ENCODE assay signal across 1 cellular context in the genomic region with DNA sequence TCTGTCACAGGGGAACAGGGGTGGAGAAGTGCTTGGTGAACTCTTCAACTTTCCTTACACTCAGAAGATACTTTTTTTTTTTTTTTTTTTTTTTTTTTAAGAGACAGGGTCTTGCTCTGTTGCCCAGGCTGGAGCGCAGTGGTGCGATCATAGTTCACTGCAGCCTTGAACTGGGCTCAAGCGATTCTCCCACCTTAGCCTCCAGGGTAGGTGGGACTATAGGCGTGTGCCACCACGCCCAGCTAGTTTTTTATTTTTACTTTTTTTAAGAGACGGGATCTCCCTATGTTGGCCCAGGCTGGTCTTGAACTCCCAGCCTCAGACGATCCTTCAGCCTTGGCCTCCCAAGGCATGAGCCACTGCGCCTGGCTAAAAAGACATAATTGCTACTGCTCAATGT.
A peak's percentile ranks its signal among the peaks of the same experiment; 100 is the strongest.
TF ChIP-seq lines count a peak whose summit lies in the region.

No MANE protein-coding gene starts in this region.

TF ChIP-seq in K562, 482 proteins besides CTCF, POLR2A, EP300 and RAD21:
- TF ChIP-seq, protein P1, sequence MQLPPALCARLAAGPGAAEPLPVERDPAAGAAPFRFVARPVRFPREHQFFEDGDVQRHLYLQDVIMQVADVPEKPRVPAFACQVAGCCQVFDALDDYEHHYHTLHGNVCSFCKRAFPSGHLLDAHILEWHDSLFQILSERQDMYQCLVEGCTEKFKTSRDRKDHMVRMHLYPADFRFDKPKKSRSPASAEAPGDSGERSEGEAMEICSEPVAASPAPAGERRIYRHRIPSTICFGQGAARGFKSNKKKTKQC (CRISPR knock-in tag; IDR thresholded peaks at IDR 0.05) = no peak
- TF ChIP-seq HNRNPLL (IDR thresholded peaks at IDR 0.05; ENCODE audit: low read depth, low read length, poor library complexity, severe bottlenecking) (no peak), ZNF121 (CRISPR knock-in tag; conservative IDR thresholded peaks at IDR 0.05) (peak; percentile 92)
